In the genomic region with DNA sequence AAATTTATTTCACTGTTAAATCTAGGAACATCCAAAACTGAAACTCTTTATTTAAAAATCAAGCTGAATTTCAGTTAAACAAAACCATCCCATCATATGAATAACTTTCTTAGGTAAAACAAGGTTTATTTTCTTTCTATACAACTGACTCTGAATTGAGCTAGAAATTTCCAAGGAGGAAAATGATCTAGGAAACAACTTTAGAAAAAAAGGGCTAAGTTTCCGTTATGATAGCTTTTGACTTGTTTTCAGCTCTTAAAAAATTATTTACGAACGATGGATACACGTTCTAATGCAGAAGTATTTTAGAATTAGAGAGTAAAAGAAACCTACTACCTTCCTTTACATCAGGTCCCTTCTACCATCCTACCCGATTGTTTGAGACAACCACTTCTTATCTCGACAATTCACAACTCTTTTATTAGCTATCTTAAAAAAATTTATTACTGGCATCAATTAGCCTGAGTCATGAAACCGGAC, we compare ENCODE assay signal across 1 cellular context.
TF ChIP-seq lines count a peak whose summit lies in the region.

No MANE protein-coding gene starts in this region.

TF ChIP-seq in K562, 482 proteins besides CTCF, POLR2A, EP300 and RAD21 (continued from another document):
- TF ChIP-seq, protein P1, sequence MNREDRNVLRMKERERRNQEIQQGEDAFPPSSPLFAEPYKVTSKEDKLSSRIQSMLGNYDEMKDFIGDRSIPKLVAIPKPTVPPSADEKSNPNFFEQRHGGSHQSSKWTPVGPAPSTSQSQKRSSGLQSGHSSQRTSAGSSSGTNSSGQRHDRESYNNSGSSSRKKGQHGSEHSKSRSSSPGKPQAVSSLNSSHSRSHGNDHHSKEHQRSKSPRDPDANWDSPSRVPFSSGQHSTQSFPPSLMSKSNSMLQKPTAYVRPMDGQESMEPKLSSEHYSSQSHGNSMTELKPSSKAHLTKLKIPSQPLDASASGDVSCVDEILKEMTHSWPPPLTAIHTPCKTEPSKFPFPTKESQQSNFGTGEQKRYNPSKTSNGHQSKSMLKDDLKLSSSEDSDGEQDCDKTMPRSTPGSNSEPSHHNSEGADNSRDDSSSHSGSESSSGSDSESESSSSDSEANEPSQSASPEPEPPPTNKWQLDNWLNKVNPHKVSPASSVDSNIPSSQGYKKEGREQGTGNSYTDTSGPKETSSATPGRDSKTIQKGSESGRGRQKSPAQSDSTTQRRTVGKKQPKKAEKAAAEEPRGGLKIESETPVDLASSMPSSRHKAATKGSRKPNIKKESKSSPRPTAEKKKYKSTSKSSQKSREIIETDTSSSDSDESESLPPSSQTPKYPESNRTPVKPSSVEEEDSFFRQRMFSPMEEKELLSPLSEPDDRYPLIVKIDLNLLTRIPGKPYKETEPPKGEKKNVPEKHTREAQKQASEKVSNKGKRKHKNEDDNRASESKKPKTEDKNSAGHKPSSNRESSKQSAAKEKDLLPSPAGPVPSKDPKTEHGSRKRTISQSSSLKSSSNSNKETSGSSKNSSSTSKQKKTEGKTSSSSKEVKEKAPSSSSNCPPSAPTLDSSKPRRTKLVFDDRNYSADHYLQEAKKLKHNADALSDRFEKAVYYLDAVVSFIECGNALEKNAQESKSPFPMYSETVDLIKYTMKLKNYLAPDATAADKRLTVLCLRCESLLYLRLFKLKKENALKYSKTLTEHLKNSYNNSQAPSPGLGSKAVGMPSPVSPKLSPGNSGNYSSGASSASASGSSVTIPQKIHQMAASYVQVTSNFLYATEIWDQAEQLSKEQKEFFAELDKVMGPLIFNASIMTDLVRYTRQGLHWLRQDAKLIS (CRISPR knock-in tag; IDR thresholded peaks at IDR 0.05): no peak
- TF ChIP-seq CBX8 (IDR thresholded peaks at IDR 0.05; ENCODE audit: borderline replicate concordance, extremely low read depth, low read depth, low read length, poor library complexity, severe bottlenecking): peak; percentile 84
